8 cellular contexts compared by ENCODE assay signal in genomic region chr1:45802343-45803298, GRCh38. TPM values are rescaled to one million over a fixed set of nuclear protein-coding genes. Genes with fewer than 3 reads are reported as not detected.
DNase-seq lines count a peak whose midpoint lies in the region; ATAC-seq and TF ChIP-seq lines count a peak whose summit lies in the region.

No MANE protein-coding gene starts in this region.

- no peaks in the 10 kb centered on the region for H3K27me3 ChIP-seq in uterus

- intact Hi-C loops in uterus (cut with DNase I; ENCODE audit: low total_unique reads), result no loop called here

- TF ChIP-seq CTCF in uterus (IDR thresholded peaks at IDR 0.05), result peak in 1 of 4 experiments; percentile 20

- in situ Hi-C loops in Caki2 (cut with HindIII; ENCODE audit: low pct_unique_long_range_greater_than_20kb, low sequenced_read_pairs), result loop anchor here (25.0 kb wide), 1 partner anchor 115 kb away; the partner anchor contains the start of genes GPBP1L1 and TMEM69

- H3K36me3 ChIP-seq in uterus, result no peaks in the 10 kb centered on the region

- peak overlapping the region; percentile 86 to 91 for H3K27ac ChIP-seq in uterus

- no peak for ATAC-seq in GM21367 (IDR thresholded peaks at IDR 0.05; ENCODE audit: unreplicated experiment)

- no peak for TF ChIP-seq POLR2A in uterus (IDR thresholded peaks at IDR 0.05)

- peak; percentile 92 for DNase-seq in Caki2 (ENCODE audit: low read depth)
- DNase-seq in H4 (ENCODE audit: low spot score), result peak; percentile 99
- DNase-seq in NCI-H2227 (lab: John Stamatoyannopoulos, UW; ENCODE audit: unreplicated experiment), result peak; percentile 42
- DNase-seq in activated CD4-positive, alpha-beta T cell treated with anti-CD3 and anti-CD28 coated beads, Interleukin-2, amount 50 U/mL, for 48 hours, result peak; percentile 27 to 41
- DNase-seq in fibroblast of peridontal ligament (ENCODE audit: extremely low read depth), result peak; percentile 96
- DNase-seq in myocyte (ENCODE audit: low read depth), result peak; percentile 97
- peak; percentile 81 to 92 for DNase-seq in uterus

- peak overlapping the region; percentile 40 to 60 for H3K4me3 ChIP-seq in uterus

- H3K9me3 ChIP-seq in uterus, result no peaks in the 10 kb centered on the region

- peaks cover 3 to 10% of the 10 kb centered on the region in 2 donors for H3K4me1 ChIP-seq in uterus

RNA-seq across cellular contexts. Expression of gene MAST2, which starts 0.8 kb away (rescaled TPM):
- 25.5 and 27.5 TPM in 2 replicates for total RNA-seq in Caki2 (2014; rRNA removed; shearing (Covaris generic); ENCODE audit: low replicate concordance)
- total RNA-seq in H4 (2014; rRNA removed; shearing (Covaris generic)), result 8.8 and 9.6 TPM in 2 replicates
- total RNA-seq in myocyte (41.3 and 70.3 TPM in 2 replicates), uterus (10 to 100 TPM; 12.8 to 52.1 (median 36.3) TPM)
- 56.4 TPM for polyA plus RNA-seq in myocyte (2012)

RNA-seq across cellular contexts. Expression of gene IPP, which starts 52.2 kb away (rescaled TPM):
- total RNA-seq in Caki2 (2014; rRNA removed; shearing (Covaris generic); ENCODE audit: low replicate concordance), result 2.5 and 5.1 TPM in 2 replicates
- total RNA-seq in H4 (2014; rRNA removed; shearing (Covaris generic)), result 7.3 and 9.6 TPM in 2 replicates
- 13.7 and 18.4 TPM in 2 replicates for total RNA-seq in myocyte
- 16.8 TPM for polyA plus RNA-seq in myocyte (2012)
- total RNA-seq in uterus, result 10 to 100 TPM in 2 of 4 donors, 1 to 10 TPM in 2; 1.2 to 25.6 (median 13.6) TPM

Comparison
In these comparisons a context has a peak if more than half of its experiments do, and no peak if none do; other contexts are left out.
1. DNase-seq: peak in every context shown above with its lines; median percentile 99 in H4; 97 in myocyte; 96 in fibroblast of peridontal ligament; 92 in Caki2; 86 in uterus; 42 in NCI-H2227; 34 in activated CD4-positive, alpha-beta T cell treated with anti-CD3 and anti-CD28 coated beads, Interleukin-2, amount 50 U/mL, for 48 hours.